18 cellular contexts compared by ENCODE assay signal in the genomic region with DNA sequence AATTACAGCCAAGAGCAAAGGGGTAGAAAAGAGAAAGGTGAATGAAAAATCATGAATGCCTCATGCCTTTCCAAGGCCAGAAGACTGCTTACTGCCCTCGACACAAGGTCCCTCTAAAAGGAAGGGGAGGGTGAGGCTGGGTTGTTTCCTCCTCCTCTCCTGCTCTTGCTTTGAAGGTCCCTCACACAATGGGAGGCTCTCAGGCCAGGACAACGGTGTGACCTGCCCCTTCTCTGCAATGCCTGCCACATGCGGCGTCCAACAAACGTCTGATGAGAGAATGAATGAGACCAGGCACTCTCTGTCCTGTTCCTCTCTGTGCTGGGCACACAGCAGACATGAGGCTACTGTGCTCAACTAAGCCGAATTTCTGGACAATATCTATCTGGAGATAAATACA. TPM values are rescaled to one million over a fixed set of nuclear protein-coding genes. Genes with fewer than 3 reads are reported as not detected.
DNase-seq lines count a peak whose midpoint lies in the region; ATAC-seq and TF ChIP-seq lines count a peak whose summit lies in the region.
"Had no signal": no experiment of that assay in that cellular context is flagged by ENCODE, and none has a peak within 500 bp of the region (broad histone marks: within the 10 kb centered on the region; RNA-seq: fewer than 3 reads in every experiment).

No MANE protein-coding gene starts in this region.

- DNase-seq in CD4-positive, CD25-positive, alpha-beta regulatory T cell: no peak
- no peak for DNase-seq in effector memory CD8-positive, alpha-beta T cell
- no peak for DNase-seq in activated CD4-positive, alpha-beta T cell treated with anti-CD3 and anti-CD28 coated beads, Interleukin-2, amount 10 ng/mL, durations not matched to agents 7 days and 5 days
- DNase-seq in NCI-H2196 treated with DMSO at 0.1 percent for 48 hours (lab: John Stamatoyannopoulos, UW; ENCODE audit: unreplicated experiment): no peak
- DNase-seq: activated gamma-delta T cell, foreskin fibroblast, NCI-H1092 treated with DMSO at 0.1 percent for 48 hours, NCI-H2171, PC-3, right cardiac atrium, T1000 had no signal

- no peaks in the 10 kb centered on the region for H3K36me3 ChIP-seq in CD4-positive, CD25-positive, alpha-beta regulatory T cell (ENCODE audit: control insufficient read depth, insufficient read depth, low read length)
- H3K36me3 ChIP-seq in HUES64 (ENCODE audit: insufficient read depth, low read length): peaks cover 14% of the 10 kb centered on the region
- H3K36me3 ChIP-seq: HAP-1, vagina had no signal

- CTCF ChIA-PET in activated CD4-positive, alpha-beta T cell treated with anti-CD3 and anti-CD28 coated beads, Interleukin-2, amount 10 ng/mL, durations not matched to agents 7 days and 5 days (lab: Charles Lee): no interaction called here

- H3K27ac Mint-ChIP-seq in CD4-positive, CD25-positive, alpha-beta regulatory T cell: peak overlapping the region in 2 of 3 donors; percentile 51 to 94
- peak overlapping the region; percentile 58 to 77 for H3K27ac Mint-ChIP-seq in effector memory CD8-positive, alpha-beta T cell
- H3K27ac Mint-ChIP-seq in nephron: peak overlapping the region; percentile 34 to 64 (median 47)
- no peak overlapping the region for H3K27ac Mint-ChIP-seq in activated CD4-positive, alpha-beta T cell treated with anti-CD3 and anti-CD28 coated beads, Interleukin-2, amount 10 ng/mL, durations not matched to agents 7 days and 5 days

- H3K4me3 ChIP-seq in CD4-positive, CD25-positive, alpha-beta regulatory T cell (ENCODE audit: low read depth, low read length): no peak overlapping the region
- H3K4me3 ChIP-seq in HUES64 (ENCODE audit: low read length): no peak overlapping the region
- H3K4me3 ChIP-seq: ascending aorta, HAP-1, vagina had no signal

- no peak overlapping the region for H3K27ac ChIP-seq in CD4-positive, CD25-positive, alpha-beta regulatory T cell (ENCODE audit: insufficient read depth, low read length, poor library complexity, severe bottlenecking)
- peak overlapping the region; percentile 1; the same call in 1 of the 2 replicates for H3K27ac ChIP-seq in HUES64 (ENCODE audit: low read depth, low read length)
- H3K27ac ChIP-seq: vagina had no signal

- no peak for ATAC-seq in CD4-positive, CD25-positive, alpha-beta regulatory T cell (ENCODE audit: low read depth in 2 of 2)
- no peak for ATAC-seq in effector memory CD8-positive, alpha-beta T cell (replicated peaks)
- ATAC-seq in GM21515 (IDR thresholded peaks at IDR 0.05; ENCODE audit: unreplicated experiment): no peak
- no peak for ATAC-seq in GM21723 (IDR thresholded peaks at IDR 0.05; ENCODE audit: unreplicated experiment)
- ATAC-seq: PC-3 had no signal

- POLR2A ChIA-PET in activated CD4-positive, alpha-beta T cell treated with anti-CD3 and anti-CD28 coated beads, Interleukin-2, amount 10 ng/mL, durations not matched to agents 7 days and 5 days (lab: Charles Lee): no interaction called here

- H3K27me3 ChIP-seq in CD4-positive, CD25-positive, alpha-beta regulatory T cell (ENCODE audit: control insufficient read depth, insufficient read depth, low read length): no peaks in the 10 kb centered on the region
- no peaks in the 10 kb centered on the region for H3K27me3 ChIP-seq in HUES64 (ENCODE audit: insufficient read depth, low read length)
- H3K27me3 ChIP-seq: ascending aorta, vagina had no signal

- H3K27me3 Mint-ChIP-seq in CD4-positive, CD25-positive, alpha-beta regulatory T cell: no peaks in the 10 kb centered on the region
- no peaks in the 10 kb centered on the region for H3K27me3 Mint-ChIP-seq in effector memory CD8-positive, alpha-beta T cell
- H3K27me3 Mint-ChIP-seq in nephron (ENCODE audit: low read depth): no peaks in the 10 kb centered on the region
- H3K27me3 Mint-ChIP-seq in activated CD4-positive, alpha-beta T cell treated with anti-CD3 and anti-CD28 coated beads, Interleukin-2, amount 10 ng/mL, durations not matched to agents 7 days and 5 days: no peaks in the 10 kb centered on the region

- no peaks in the 10 kb centered on the region for H3K9me3 Mint-ChIP-seq in CD4-positive, CD25-positive, alpha-beta regulatory T cell
- no peaks in the 10 kb centered on the region for H3K9me3 Mint-ChIP-seq in effector memory CD8-positive, alpha-beta T cell
- no peaks in the 10 kb centered on the region for H3K9me3 Mint-ChIP-seq in nephron
- no peaks in the 10 kb centered on the region for H3K9me3 Mint-ChIP-seq in activated CD4-positive, alpha-beta T cell treated with anti-CD3 and anti-CD28 coated beads, Interleukin-2, amount 10 ng/mL, durations not matched to agents 7 days and 5 days

- no peak overlapping the region for H3K9ac ChIP-seq in HUES64 (ENCODE audit: low read depth, low read length)

- WGBS in HUES64: 46% methylated on average over 6 of the region's 6 CpGs

- H3K4me3 Mint-ChIP-seq in CD4-positive, CD25-positive, alpha-beta regulatory T cell: peak overlapping the region in 2 of 4 donors; percentile 43 to 75
- H3K4me3 Mint-ChIP-seq in effector memory CD8-positive, alpha-beta T cell: no peak overlapping the region
- no peak overlapping the region for H3K4me3 Mint-ChIP-seq in nephron
- no peak overlapping the region for H3K4me3 Mint-ChIP-seq in activated CD4-positive, alpha-beta T cell treated with anti-CD3 and anti-CD28 coated beads, Interleukin-2, amount 10 ng/mL, durations not matched to agents 7 days and 5 days

- H3K4me1 ChIP-seq in CD4-positive, CD25-positive, alpha-beta regulatory T cell (ENCODE audit: control insufficient read depth, insufficient read depth, low read length, poor library complexity, severe bottlenecking): peaks cover 24% of the 10 kb centered on the region
- peaks cover 74% of the 10 kb centered on the region for H3K4me1 ChIP-seq in HUES64 (ENCODE audit: insufficient read depth, low read length)

- H3K4me1 Mint-ChIP-seq in CD4-positive, CD25-positive, alpha-beta regulatory T cell: peaks cover 7 to 87% (median 36%) of the 10 kb centered on the region in 4 donors
- H3K4me1 Mint-ChIP-seq in effector memory CD8-positive, alpha-beta T cell (ENCODE audit: low read depth in 2 of 2): peaks cover 62 to 68% of the 10 kb centered on the region in 2 donors
- H3K4me1 Mint-ChIP-seq in nephron: peaks cover 83% of the 10 kb centered on the region
- peaks cover 71% of the 10 kb centered on the region for H3K4me1 Mint-ChIP-seq in activated CD4-positive, alpha-beta T cell treated with anti-CD3 and anti-CD28 coated beads, Interleukin-2, amount 10 ng/mL, durations not matched to agents 7 days and 5 days

- H3K36me3 Mint-ChIP-seq in CD4-positive, CD25-positive, alpha-beta regulatory T cell: peaks cover 13% of the 10 kb centered on the region
- peaks cover 13% of the 10 kb centered on the region for H3K36me3 Mint-ChIP-seq in effector memory CD8-positive, alpha-beta T cell (ENCODE audit: insufficient read depth)
- peaks cover 32% of the 10 kb centered on the region for H3K36me3 Mint-ChIP-seq in nephron (ENCODE audit: low read depth)
- peaks cover 18% of the 10 kb centered on the region for H3K36me3 Mint-ChIP-seq in activated CD4-positive, alpha-beta T cell treated with anti-CD3 and anti-CD28 coated beads, Interleukin-2, amount 10 ng/mL, durations not matched to agents 7 days and 5 days (ENCODE audit: low read depth)

- no peaks in the 10 kb centered on the region for H3K9me3 ChIP-seq in CD4-positive, CD25-positive, alpha-beta regulatory T cell (ENCODE audit: control insufficient read depth in 2 of 2, low read length in 2 of 2)
- H3K9me3 ChIP-seq in HUES64 (ENCODE audit: insufficient read depth, low read depth, low read length): no peaks in the 10 kb centered on the region
- H3K9me3 ChIP-seq: ascending aorta, HAP-1, vagina had no signal

- no peak for TF ChIP-seq CTCF in nephron (IDR thresholded peaks at IDR 0.05; ENCODE audit: unreplicated experiment in 3 of 3)

RNA-seq across cellular contexts. Expression of gene SSBP3, which starts 51.3 kb away (rescaled TPM):
- total RNA-seq in CD4-positive, CD25-positive, alpha-beta regulatory T cell: 30.6 TPM
- 1 to 10 TPM; 5.4 to 7.4 (median 6.9) TPM for polyA plus RNA-seq in CD4-positive, CD25-positive, alpha-beta regulatory T cell
- 117 TPM for polyA plus RNA-seq in HUES64 (2013, experiment 1 of 2)
- polyA plus RNA-seq in HUES64 (2013, experiment 2 of 2): 122 TPM
- total RNA-seq in activated CD4-positive, alpha-beta T cell treated with anti-CD3 and anti-CD28 coated beads, Interleukin-2, amount 10 ng/mL, durations not matched to agents 7 days and 5 days: 100 to 1,000 TPM in 1 of 2 experiments, 10 to 100 TPM in 1; 93.4 to 127 TPM
